8 cellular contexts compared by ENCODE assay signal in the genomic region with DNA sequence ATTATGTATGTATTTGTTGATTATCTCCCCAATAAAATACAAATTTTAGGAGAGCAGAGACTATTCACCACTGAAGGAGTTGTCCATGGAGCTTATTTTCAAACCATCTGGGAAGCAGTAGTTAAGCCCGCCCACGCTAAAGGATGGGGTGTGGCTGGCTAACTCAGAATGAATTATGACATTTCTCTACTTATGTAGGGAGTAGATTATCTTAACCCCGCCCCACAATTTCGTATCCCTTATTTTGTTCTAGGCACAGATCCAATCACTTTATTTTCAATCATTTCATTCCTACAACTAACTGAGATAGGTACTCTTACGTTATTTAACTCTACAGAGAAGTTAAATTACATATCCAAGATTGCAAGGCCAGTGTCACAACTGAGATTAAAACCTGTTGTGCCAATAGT. TPM values are rescaled to one million over a fixed set of nuclear protein-coding genes. Genes with fewer than 3 reads are reported as not detected.
DNase-seq lines count a peak whose midpoint lies in the region; ATAC-seq and TF ChIP-seq lines count a peak whose summit lies in the region.

No MANE protein-coding gene starts in this region.

- WGBS in mesenchymal stem cell = 24% methylated on average over 5 of the region's 5 CpGs

- no peak overlapping the region for H2AFZ ChIP-seq in mesenchymal stem cell (ENCODE audit: low read depth, low read length)

- no peak overlapping the region for H3K23ac ChIP-seq in mesenchymal stem cell (ENCODE audit: low read length in 2 of 2)

- H3K27me3 Mint-ChIP-seq in activated CD4-positive, alpha-beta memory T cell treated with anti-CD3 and anti-CD28 coated beads for 36 hours = peaks cover 16% of the 10 kb centered on the region
- peaks cover 32% of the 10 kb centered on the region for H3K27me3 Mint-ChIP-seq in activated CD4-positive, alpha-beta memory T cell treated with anti-CD3 and anti-CD28 coated beads, Interleukin-2, amount 10 ng/mL, durations not matched to agents 7 days and 5 days
- peaks cover 29% of the 10 kb centered on the region for H3K27me3 Mint-ChIP-seq in activated CD8-positive, alpha-beta memory T cell treated with anti-CD3 and anti-CD28 coated beads, Interleukin-2, amount 10 ng/mL, durations not matched to agents 7 days and 5 days

- H2BK120ac ChIP-seq in mesenchymal stem cell (ENCODE audit: low read depth, low read length) = no peak overlapping the region

- no peak overlapping the region for H3K4ac ChIP-seq in mesenchymal stem cell (ENCODE audit: low read depth in 1 of 2, low read length in 2 of 2)

- H3K18ac ChIP-seq in mesenchymal stem cell (ENCODE audit: low read depth in 1 of 2, low read length in 2 of 2) = no peak overlapping the region

- TF ChIP-seq CTCF in coronary artery (IDR thresholded peaks at IDR 0.05) = no peak

- H3K27ac ChIP-seq in coronary artery (peak overlapping the region; percentile 99), mesenchymal stem cell (ENCODE audit: low read length, poor library complexity, severe bottlenecking) (peak overlapping the region; percentile 100)

- no peaks in the 10 kb centered on the region for H3K27me3 ChIP-seq in mesenchymal stem cell (ENCODE audit: control insufficient read depth in 1 of 2, insufficient read depth in 1 of 2, low read length in 2 of 2)

- no peak overlapping the region for H4K91ac ChIP-seq in mesenchymal stem cell (ENCODE audit: low read length)

- H3K9me3 ChIP-seq in mesenchymal stem cell (ENCODE audit: control insufficient read depth, low read length) = no peaks in the 10 kb centered on the region

- DNase-seq in activated CD4-positive, alpha-beta memory T cell treated with anti-CD3 and anti-CD28 coated beads for 36 hours = peak; percentile 36
- DNase-seq in activated CD4-positive, alpha-beta memory T cell treated with anti-CD3 and anti-CD28 coated beads, Interleukin-2, amount 10 ng/mL, durations not matched to agents 7 days and 5 days = no peak
- DNase-seq in NCI-H524 treated with DMSO at 0.1 percent for 48 hours (lab: John Stamatoyannopoulos, UW) (peak; percentile 54), coronary artery (ENCODE audit: low spot score) (peak; percentile 77), mesenchymal stem cell (peak; percentile 78)
- DNase-seq in activated CD8-positive, alpha-beta memory T cell treated with anti-CD3 and anti-CD28 coated beads, Interleukin-2, amount 10 ng/mL, durations not matched to agents 7 days and 5 days = no peak

- no peaks in the 10 kb centered on the region for H3K9me3 Mint-ChIP-seq in activated CD4-positive, alpha-beta memory T cell treated with anti-CD3 and anti-CD28 coated beads for 36 hours
- H3K9me3 Mint-ChIP-seq in activated CD4-positive, alpha-beta memory T cell treated with anti-CD3 and anti-CD28 coated beads, Interleukin-2, amount 10 ng/mL, durations not matched to agents 7 days and 5 days = no peaks in the 10 kb centered on the region
- no peaks in the 10 kb centered on the region for H3K9me3 Mint-ChIP-seq in activated CD8-positive, alpha-beta memory T cell treated with anti-CD3 and anti-CD28 coated beads, Interleukin-2, amount 10 ng/mL, durations not matched to agents 7 days and 5 days (ENCODE audit: low read depth)

- peaks cover 3% of the 10 kb centered on the region for H3K4me1 ChIP-seq in mesenchymal stem cell (ENCODE audit: control insufficient read depth, insufficient read depth, low read depth, low read length)

- no peak overlapping the region for H2BK15ac ChIP-seq in mesenchymal stem cell (ENCODE audit: low read depth, poor library complexity, severe bottlenecking)

- peaks cover 3% of the 10 kb centered on the region for H3K79me1 ChIP-seq in mesenchymal stem cell (replicated peaks; ENCODE audit: low read length, poor library complexity, severe bottlenecking)

- no peak overlapping the region for H3K14ac ChIP-seq in mesenchymal stem cell (ENCODE audit: low read length in 2 of 2)

- H3K36me3 Mint-ChIP-seq in activated CD4-positive, alpha-beta memory T cell treated with anti-CD3 and anti-CD28 coated beads for 36 hours = no peaks in the 10 kb centered on the region
- H3K36me3 Mint-ChIP-seq in activated CD4-positive, alpha-beta memory T cell treated with anti-CD3 and anti-CD28 coated beads, Interleukin-2, amount 10 ng/mL, durations not matched to agents 7 days and 5 days (ENCODE audit: low read depth) = no peaks in the 10 kb centered on the region
- H3K36me3 Mint-ChIP-seq in activated CD8-positive, alpha-beta memory T cell treated with anti-CD3 and anti-CD28 coated beads, Interleukin-2, amount 10 ng/mL, durations not matched to agents 7 days and 5 days = no peaks in the 10 kb centered on the region

- H3K4me3 Mint-ChIP-seq in activated CD4-positive, alpha-beta memory T cell treated with anti-CD3 and anti-CD28 coated beads for 36 hours = no peak overlapping the region
- no peak overlapping the region for H3K4me3 Mint-ChIP-seq in activated CD4-positive, alpha-beta memory T cell treated with anti-CD3 and anti-CD28 coated beads, Interleukin-2, amount 10 ng/mL, durations not matched to agents 7 days and 5 days
- H3K4me3 Mint-ChIP-seq in activated CD8-positive, alpha-beta memory T cell treated with anti-CD3 and anti-CD28 coated beads, Interleukin-2, amount 10 ng/mL, durations not matched to agents 7 days and 5 days = no peak overlapping the region

- H2AK5ac ChIP-seq in mesenchymal stem cell (ENCODE audit: low read length, severe bottlenecking) = no peak overlapping the region

- H3K9ac ChIP-seq in mesenchymal stem cell (ENCODE audit: low read length) = peak overlapping the region; percentile 97

- peak overlapping the region; percentile 94 for H3K4me3 ChIP-seq in coronary artery
- peak overlapping the region in 1 of 2 experiments; percentile 88 for H3K4me3 ChIP-seq in mesenchymal stem cell (ENCODE audit: insufficient read depth in 1 of 2, low read depth in 1 of 2, low read length in 2 of 2)

- H2BK5ac ChIP-seq in mesenchymal stem cell (ENCODE audit: low read depth, low read length, poor library complexity, severe bottlenecking) = no peak overlapping the region

- no peak overlapping the region for H3K27ac Mint-ChIP-seq in activated CD4-positive, alpha-beta memory T cell treated with anti-CD3 and anti-CD28 coated beads for 36 hours
- no peak overlapping the region for H3K27ac Mint-ChIP-seq in activated CD4-positive, alpha-beta memory T cell treated with anti-CD3 and anti-CD28 coated beads, Interleukin-2, amount 10 ng/mL, durations not matched to agents 7 days and 5 days
- H3K27ac Mint-ChIP-seq in activated CD8-positive, alpha-beta memory T cell treated with anti-CD3 and anti-CD28 coated beads, Interleukin-2, amount 10 ng/mL, durations not matched to agents 7 days and 5 days = no peak overlapping the region

- POLR2A ChIA-PET in activated CD4-positive, alpha-beta memory T cell treated with anti-CD3 and anti-CD28 coated beads for 36 hours (lab: Charles Lee) = interaction anchor here (1.7 kb wide), 1 partner anchor 38 kb away, joined by 3 read pairs; no protein-coding TSS in a partner anchor
- POLR2A ChIA-PET in activated CD4-positive, alpha-beta memory T cell treated with anti-CD3 and anti-CD28 coated beads, Interleukin-2, amount 10 ng/mL, durations not matched to agents 7 days and 5 days (lab: Charles Lee) = interaction anchor here (0.6 to 2.8 kb wide), 4 partner anchors 16 to 1493 kb away, joined by 3 to 10 read pairs (median 4); a partner anchor contains a TSS

- ATAC-seq in HG03439 (IDR thresholded peaks at IDR 0.05; ENCODE audit: unreplicated experiment) (no peak), HG02588 (IDR thresholded peaks at IDR 0.05; ENCODE audit: unreplicated experiment) (no peak)
- no peak for ATAC-seq in activated CD8-positive, alpha-beta memory T cell treated with anti-CD3 and anti-CD28 coated beads, Interleukin-2, amount 10 ng/mL, durations not matched to agents 7 days and 5 days

- peaks cover 22% of the 10 kb centered on the region for H3K4me1 Mint-ChIP-seq in activated CD4-positive, alpha-beta memory T cell treated with anti-CD3 and anti-CD28 coated beads for 36 hours (ENCODE audit: low read depth)
- H3K4me1 Mint-ChIP-seq in activated CD4-positive, alpha-beta memory T cell treated with anti-CD3 and anti-CD28 coated beads, Interleukin-2, amount 10 ng/mL, durations not matched to agents 7 days and 5 days = peaks cover 24% of the 10 kb centered on the region
- peaks cover 23% of the 10 kb centered on the region for H3K4me1 Mint-ChIP-seq in activated CD8-positive, alpha-beta memory T cell treated with anti-CD3 and anti-CD28 coated beads, Interleukin-2, amount 10 ng/mL, durations not matched to agents 7 days and 5 days

- no peak overlapping the region for H2BK12ac ChIP-seq in mesenchymal stem cell (ENCODE audit: low read length in 2 of 2)

- H4K8ac ChIP-seq in mesenchymal stem cell (ENCODE audit: low read length) = no peak overlapping the region

- peak overlapping the region; percentile 49 for H3K4me2 ChIP-seq in mesenchymal stem cell (ENCODE audit: low read length, poor library complexity, severe bottlenecking)

- CTCF ChIA-PET in activated CD4-positive, alpha-beta memory T cell treated with anti-CD3 and anti-CD28 coated beads for 36 hours (lab: Charles Lee) = interaction anchor here (0.9 kb wide), 1 partner anchor 37 kb away, joined by 5 read pairs; no protein-coding TSS in a partner anchor
- CTCF ChIA-PET in activated CD4-positive, alpha-beta memory T cell treated with anti-CD3 and anti-CD28 coated beads, Interleukin-2, amount 10 ng/mL, durations not matched to agents 7 days and 5 days (lab: Charles Lee) = interaction anchor here (5.3 kb wide), 1 partner anchor 38 kb away, joined by 30 read pairs; no protein-coding TSS in a partner anchor
- CTCF ChIA-PET in activated CD8-positive, alpha-beta memory T cell treated with anti-CD3 and anti-CD28 coated beads, Interleukin-2, amount 10 ng/mL, durations not matched to agents 7 days and 5 days (lab: Charles Lee) = interaction anchor here (3.1 kb wide), 1 partner anchor 37 kb away, joined by 13 read pairs; no protein-coding TSS in a partner anchor

- intact Hi-C loops in activated CD4-positive, alpha-beta memory T cell treated with anti-CD3 and anti-CD28 coated beads for 36 hours (cut with micrococcal nuclease) = no loop called here

- no peaks in the 10 kb centered on the region for H3K36me3 ChIP-seq in mesenchymal stem cell (ENCODE audit: control insufficient read depth in 1 of 2, insufficient read depth in 2 of 2, low read depth in 1 of 2, low read length in 2 of 2)

RNA-seq across cellular contexts. Expression of a gene that starts 1.4 kb away (rescaled TPM):
- total RNA-seq in activated CD4-positive, alpha-beta memory T cell treated with anti-CD3 and anti-CD28 coated beads for 36 hours = 10 to 100 TPM; 26.7 to 29.0 TPM
- total RNA-seq in activated CD4-positive, alpha-beta memory T cell treated with anti-CD3 and anti-CD28 coated beads, Interleukin-2, amount 10 ng/mL, durations not matched to agents 7 days and 5 days = 10 to 100 TPM; 36.1 to 36.7 TPM
- polyA plus RNA-seq in mesenchymal stem cell (2013, experiment 1 of 2) = 425 TPM
- 455 TPM for polyA plus RNA-seq in mesenchymal stem cell (2013, experiment 2 of 2)
- 10 to 100 TPM; 20.5 to 24.1 TPM for total RNA-seq in activated CD8-positive, alpha-beta memory T cell treated with anti-CD3 and anti-CD28 coated beads, Interleukin-2, amount 10 ng/mL, durations not matched to agents 7 days and 5 days

RNA-seq across cellular contexts. Expression of a gene that starts 40.4 kb away (rescaled TPM):
- total RNA-seq in activated CD4-positive, alpha-beta memory T cell treated with anti-CD3 and anti-CD28 coated beads for 36 hours = not detected
- not detected for total RNA-seq in activated CD4-positive, alpha-beta memory T cell treated with anti-CD3 and anti-CD28 coated beads, Interleukin-2, amount 10 ng/mL, durations not matched to agents 7 days and 5 days
- 7.6 TPM for polyA plus RNA-seq in mesenchymal stem cell (2013, experiment 1 of 2)
- 8.0 TPM for polyA plus RNA-seq in mesenchymal stem cell (2013, experiment 2 of 2)
- not detected for total RNA-seq in activated CD8-positive, alpha-beta memory T cell treated with anti-CD3 and anti-CD28 coated beads, Interleukin-2, amount 10 ng/mL, durations not matched to agents 7 days and 5 days

Comparison
In these comparisons a context has a peak if more than half of its experiments do, and no peak if none do; other contexts are left out.
1. DNase-seq: peak in activated CD4-positive, alpha-beta memory T cell treated with anti-CD3 and anti-CD28 coated beads for 36 hours (single experiment), NCI-H524 treated with DMSO at 0.1 percent for 48 hours (single experiment), coronary artery (single experiment) and mesenchymal stem cell (single experiment); none in activated CD4-positive, alpha-beta memory T cell treated with anti-CD3 and anti-CD28 coated beads, Interleukin-2, amount 10 ng/mL, durations not matched to agents 7 days and 5 days (single experiment) and activated CD8-positive, alpha-beta memory T cell treated with anti-CD3 and anti-CD28 coated beads, Interleukin-2, amount 10 ng/mL, durations not matched to agents 7 days and 5 days (single experiment).